10 cellular contexts compared by ENCODE assay signal in the genomic region with DNA sequence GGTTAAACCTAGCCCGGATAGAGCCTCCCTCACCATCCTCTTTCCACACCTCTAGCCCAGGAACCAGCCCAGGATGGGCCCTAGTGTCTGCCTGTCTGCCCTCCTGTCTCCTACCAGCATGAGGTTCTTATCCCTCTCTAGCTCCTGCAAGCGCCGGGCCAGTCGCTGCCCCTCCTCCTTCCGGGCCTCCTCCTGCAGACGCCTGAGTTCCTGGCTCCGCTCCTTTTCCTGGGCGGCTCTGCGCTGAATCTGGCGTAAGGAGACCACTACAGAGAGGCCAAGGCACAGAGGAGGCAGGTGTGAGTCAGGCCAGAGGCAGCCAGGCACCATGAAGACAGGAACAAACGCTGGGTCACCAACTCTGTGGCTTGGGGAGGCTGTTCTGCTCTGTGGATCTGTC. TPM values are rescaled to one million over a fixed set of nuclear protein-coding genes. Genes with fewer than 3 reads are reported as not detected.
A peak's percentile ranks its signal among the peaks of the same experiment; 100 is the strongest.
DNase-seq lines count a peak whose midpoint lies in the region; ATAC-seq and TF ChIP-seq lines count a peak whose summit lies in the region.
"Had no signal": no experiment of that assay in that cellular context is flagged by ENCODE, and none has a peak within 500 bp of the region (broad histone marks: within the 10 kb centered on the region; RNA-seq: fewer than 3 reads in every experiment).

No MANE protein-coding gene starts in this region.

- H3K9me3 ChIP-seq in Peyer's patch (no peaks in the 10 kb centered on the region), fibroblast of lung (ENCODE audit: control insufficient read depth, insufficient read depth, low read depth, low read length) (no peaks in the 10 kb centered on the region), mesodermal cell (ENCODE audit: control insufficient read depth, low read length) (no peaks in the 10 kb centered on the region)

- no peaks in the 10 kb centered on the region for H3K36me3 Mint-ChIP-seq in activated CD4-positive, alpha-beta T cell treated with anti-CD3 and anti-CD28 coated beads, Interleukin-2, amount 10 ng/mL, durations not matched to agents 7 days and 5 days (ENCODE audit: low read depth)

- H4K20me1 ChIP-seq in fibroblast of lung (ENCODE audit: control insufficient read depth, extremely low read depth, insufficient read depth, low read length), result no peaks in the 10 kb centered on the region

- TF ChIP-seq CTCF in Peyer's patch (IDR thresholded peaks at IDR 0.05) (no peak), fibroblast of lung (conservative IDR thresholded peaks at IDR 0.05 in 1 of 2, IDR thresholded peaks at IDR 0.05 in 1 of 2; ENCODE audit: low read depth in 1 of 2, low read length in 2 of 2) (no peak)

- H3K36me3 ChIP-seq in Peyer's patch (no peaks in the 10 kb centered on the region), fibroblast of lung (ENCODE audit: control insufficient read depth, insufficient read depth, low read length) (peaks cover 1% of the 10 kb centered on the region), mesodermal cell (ENCODE audit: control insufficient read depth, insufficient read depth, low read length) (peaks cover 18% of the 10 kb centered on the region)

- no peak overlapping the region for H3K4me3 Mint-ChIP-seq in activated CD4-positive, alpha-beta T cell treated with anti-CD3 and anti-CD28 coated beads, Interleukin-2, amount 10 ng/mL, durations not matched to agents 7 days and 5 days

- H3K27me3 ChIP-seq in Peyer's patch (no peaks in the 10 kb centered on the region), fibroblast of lung (ENCODE audit: control insufficient read depth, insufficient read depth, low read length) (no peaks in the 10 kb centered on the region)

- ATAC-seq in GM21528 (IDR thresholded peaks at IDR 0.05; ENCODE audit: low FRiP score, unreplicated experiment), result no peak
- ATAC-seq in GM18519 (IDR thresholded peaks at IDR 0.05; ENCODE audit: low FRiP score, unreplicated experiment), result no peak

- H3K4me1 ChIP-seq in Peyer's patch (peaks cover 0 to 17% (median under 1%) of the 10 kb centered on the region in 4 donors), fibroblast of lung (ENCODE audit: control insufficient read depth, extremely low read depth, insufficient read depth, low read length) (no peaks in the 10 kb centered on the region), mesodermal cell (ENCODE audit: control insufficient read depth, insufficient read depth, low read length, poor library complexity, severe bottlenecking) (peaks cover 23% of the 10 kb centered on the region)

- no peak for TF ChIP-seq POLR2A in Peyer's patch (IDR thresholded peaks at IDR 0.05)

- H3K27ac Mint-ChIP-seq in activated CD4-positive, alpha-beta T cell treated with anti-CD3 and anti-CD28 coated beads, Interleukin-2, amount 10 ng/mL, durations not matched to agents 7 days and 5 days, result no peak overlapping the region

- no peaks in the 10 kb centered on the region for H3K9me3 Mint-ChIP-seq in activated CD4-positive, alpha-beta T cell treated with anti-CD3 and anti-CD28 coated beads, Interleukin-2, amount 10 ng/mL, durations not matched to agents 7 days and 5 days

- H2AFZ ChIP-seq in fibroblast of lung (ENCODE audit: low read length), result no peak overlapping the region

- peak overlapping the region in 3 of 4 donors; percentile 40 to 91 (median 79) for H3K27ac ChIP-seq in Peyer's patch
- no peak overlapping the region for H3K27ac ChIP-seq in fibroblast of lung (ENCODE audit: insufficient read depth, low read length)
- H3K27ac ChIP-seq in mesodermal cell (ENCODE audit: low read depth, low read length, severe bottlenecking), result peak overlapping the region; percentile 51

- H3K4me1 Mint-ChIP-seq in activated CD4-positive, alpha-beta T cell treated with anti-CD3 and anti-CD28 coated beads, Interleukin-2, amount 10 ng/mL, durations not matched to agents 7 days and 5 days, result no peaks in the 10 kb centered on the region

- POLR2A ChIA-PET in HEK293T (lab: Yijun Ruan, JAX), result no interaction called here
- POLR2A ChIA-PET in activated CD4-positive, alpha-beta T cell treated with anti-CD3 and anti-CD28 coated beads, Interleukin-2, amount 10 ng/mL, durations not matched to agents 7 days and 5 days (lab: Charles Lee), result no interaction called here

- H3K9ac ChIP-seq in fibroblast of lung (ENCODE audit: insufficient read depth, low read length), result no peak overlapping the region

- H3K4me3 ChIP-seq in Peyer's patch, result no peak overlapping the region
- H3K4me3 ChIP-seq in fibroblast of lung (replicated peaks in 1 of 4; ENCODE audit: control extremely low read depth in 1 of 4, insufficient read depth in 1 of 4, low read depth in 3 of 4, low read length in 4 of 4), result no peak overlapping the region
- H3K4me3 ChIP-seq in mesodermal cell (ENCODE audit: extremely low read depth, insufficient read depth, low read length, poor library complexity, severe bottlenecking), result no peak overlapping the region

- H3K4me2 ChIP-seq in fibroblast of lung (ENCODE audit: extremely low read depth, insufficient read depth, low read length), result no peak overlapping the region

- 21 to 23% methylated on average over 8 to 9 of the region's 11 CpGs for WGBS in mesodermal cell (ENCODE audit: insufficient coverage in 2 of 2), 2 experiments

- no peaks in the 10 kb centered on the region for H3K79me2 ChIP-seq in fibroblast of lung (ENCODE audit: control insufficient read depth, insufficient read depth, low read length)

- DNase-seq in 8988T, result peak; percentile 71
- DNase-seq in Peyer's patch, result no peak
- DNase-seq in fibroblast of lung (ENCODE audit: low read depth in 2 of 2), result peak; percentile 66 to 90
- no peak for DNase-seq in HEK293T (ENCODE audit: extremely low spot score)
- DNase-seq in activated CD4-positive, alpha-beta T cell treated with anti-CD3 and anti-CD28 coated beads, Interleukin-2, amount 10 ng/mL, durations not matched to agents 7 days and 5 days, result no peak
- DNase-seq: activated CD8-positive, alpha-beta memory T cell treated with anti-CD3 and anti-CD28 coated beads, Interleukin-2, amount 50 U/mL, for 4 hours had no signal

- CTCF ChIA-PET in HEK293T (lab: Yijun Ruan, JAX), result no interaction called here
- CTCF ChIA-PET in activated CD4-positive, alpha-beta T cell treated with anti-CD3 and anti-CD28 coated beads, Interleukin-2, amount 10 ng/mL, durations not matched to agents 7 days and 5 days (lab: Charles Lee), result interaction anchor here (0.6 to 2.8 kb wide), 3 partner anchors 14 to 257 kb away, joined by 4 to 6 read pairs (median 4); no protein-coding TSS in a partner anchor

- no peaks in the 10 kb centered on the region for H3K27me3 Mint-ChIP-seq in activated CD4-positive, alpha-beta T cell treated with anti-CD3 and anti-CD28 coated beads, Interleukin-2, amount 10 ng/mL, durations not matched to agents 7 days and 5 days

TF ChIP-seq in HEK293T, 16 proteins besides CTCF, POLR2A, EP300 and RAD21 (continues in another document):
- TF ChIP-seq SP1 (IDR thresholded peaks at IDR 0.05) (no peak), ARNT (IDR thresholded peaks at IDR 0.05) (no peak), SUZ12 (IDR thresholded peaks at IDR 0.05) (no peak), NFRKB (IDR thresholded peaks at IDR 0.05) (no peak), ELF4 (IDR thresholded peaks at IDR 0.05) (no peak), LEF1 (IDR thresholded peaks at IDR 0.05; ENCODE audit: borderline replicate concordance) (no peak)

RNA-seq across cellular contexts. Expression of gene PSORS1C2, which starts 4.3 kb away (rescaled TPM):
- not detected for total RNA-seq in Peyer's patch
- total RNA-seq in fibroblast of lung, result not detected in 2 replicates
- polyA plus RNA-seq in fibroblast of lung, result not detected in 2 replicates
- polyA plus RNA-seq in fibroblast of lung (2012), result not detected in 2 replicates
- not detected in 2 replicates for polyA minus RNA-seq in fibroblast of lung (ENCODE audit: low replicate concordance)
- polyA plus RNA-seq in mesodermal cell (2013, experiment 1 of 2), result not detected
- polyA plus RNA-seq in mesodermal cell (2013, experiment 2 of 2), result not detected
- total RNA-seq in activated CD4-positive, alpha-beta T cell treated with anti-CD3 and anti-CD28 coated beads, Interleukin-2, amount 10 ng/mL, durations not matched to agents 7 days and 5 days, result not detected
- total RNA-seq: A673 had no signal

RNA-seq across cellular contexts. Expression of gene CCHCR1, which starts 14.5 kb away (rescaled TPM):
- 10 to 100 TPM; 28.3 to 86.6 (median 36.2) TPM for total RNA-seq in Peyer's patch
- total RNA-seq in fibroblast of lung, result 19.0 and 19.3 TPM in 2 replicates
- 7.4 and 8.9 TPM in 2 replicates for polyA plus RNA-seq in fibroblast of lung
- 11.7 and 17.4 TPM in 2 replicates for polyA plus RNA-seq in fibroblast of lung (2012)
- polyA minus RNA-seq in fibroblast of lung (ENCODE audit: low replicate concordance), result 6.6 and 24.3 TPM in 2 replicates
- polyA plus RNA-seq in mesodermal cell (2013, experiment 1 of 2), result 22.6 TPM
- polyA plus RNA-seq in mesodermal cell (2013, experiment 2 of 2), result 21.6 TPM
- 10 to 100 TPM; 43.4 to 44.7 TPM for total RNA-seq in activated CD4-positive, alpha-beta T cell treated with anti-CD3 and anti-CD28 coated beads, Interleukin-2, amount 10 ng/mL, durations not matched to agents 7 days and 5 days

RNA-seq across cellular contexts. Expression of gene TCF19, which starts 15.2 kb away (rescaled TPM):
- total RNA-seq in Peyer's patch (10 to 100 TPM in 1 of 4 donors, 1 to 10 TPM in 3; 4.0 to 28.9 (median 7.1) TPM), fibroblast of lung (2.3 and 8.4 TPM in 2 replicates)
- polyA plus RNA-seq in fibroblast of lung, result 7.2 and 20.7 TPM in 2 replicates
- polyA plus RNA-seq in fibroblast of lung (2012), result 8.6 and 26.4 TPM in 2 replicates
- 17.7 and 32.3 TPM in 2 replicates for polyA minus RNA-seq in fibroblast of lung (ENCODE audit: low replicate concordance)
- 8.1 TPM for polyA plus RNA-seq in mesodermal cell (2013, experiment 1 of 2)
- polyA plus RNA-seq in mesodermal cell (2013, experiment 2 of 2), result 6.9 TPM
- 10 to 100 TPM; 86.3 to 86.7 TPM for total RNA-seq in activated CD4-positive, alpha-beta T cell treated with anti-CD3 and anti-CD28 coated beads, Interleukin-2, amount 10 ng/mL, durations not matched to agents 7 days and 5 days

RNA-seq across cellular contexts. Expression of gene CDSN, which starts 22.9 kb away (rescaled TPM):
- total RNA-seq in Peyer's patch (under 1 TPM in 1 of 4 donors, not detected in 3; 0.54 TPM), fibroblast of lung (not detected in 2 replicates)
- polyA plus RNA-seq in fibroblast of lung, result not detected in 2 replicates
- not detected in 2 replicates for polyA plus RNA-seq in fibroblast of lung (2012)
- polyA minus RNA-seq in fibroblast of lung (ENCODE audit: low replicate concordance), result not detected in 2 replicates
- polyA plus RNA-seq in mesodermal cell (2013, experiment 1 of 2), result not detected
- not detected for polyA plus RNA-seq in mesodermal cell (2013, experiment 2 of 2)
- not detected for total RNA-seq in activated CD4-positive, alpha-beta T cell treated with anti-CD3 and anti-CD28 coated beads, Interleukin-2, amount 10 ng/mL, durations not matched to agents 7 days and 5 days
- total RNA-seq: A673 had no signal

RNA-seq across cellular contexts. Expression of gene POU5F1, which starts 27.3 kb away (rescaled TPM):
- total RNA-seq in Peyer's patch, result 100 to 1,000 TPM in 1 of 4 donors, 10 to 100 TPM in 3; 14.9 to 121 (median 45.0) TPM
- under 0.01 TPM in 2 replicates for total RNA-seq in fibroblast of lung
- polyA plus RNA-seq in fibroblast of lung, result 0.23 TPM in 1 of 2 replicates, not detected in the other
- 0.09 and 0.19 TPM in 2 replicates for polyA plus RNA-seq in fibroblast of lung (2012)
- not detected in 2 replicates for polyA minus RNA-seq in fibroblast of lung (ENCODE audit: low replicate concordance)
- 3.9 TPM for polyA plus RNA-seq in mesodermal cell (2013, experiment 1 of 2)
- 5.2 TPM for polyA plus RNA-seq in mesodermal cell (2013, experiment 2 of 2)
- under 1 TPM in 1 of 2 experiments, not detected in 1; 0.20 TPM for total RNA-seq in activated CD4-positive, alpha-beta T cell treated with anti-CD3 and anti-CD28 coated beads, Interleukin-2, amount 10 ng/mL, durations not matched to agents 7 days and 5 days
- total RNA-seq: A673 had no signal

Comparison
In these comparisons a context has a peak if more than half of its experiments do, and no peak if none do; other contexts are left out.
1. DNase-seq: peak in 8988T (single experiment) and fibroblast of lung (2 of 2); none in Peyer's patch (0 of 3), HEK293T (single experiment) and activated CD4-positive, alpha-beta T cell treated with anti-CD3 and anti-CD28 coated beads, Interleukin-2, amount 10 ng/mL, durations not matched to agents 7 days and 5 days (single experiment).